In genomic region chr6:146484411-146484810, GRCh38 we compare ENCODE assay signal across 28 cellular contexts.
"Had no signal": no experiment of that assay in that cellular context is flagged by ENCODE, and none has a peak within 500 bp of the region (broad histone marks: within the 10 kb centered on the region; RNA-seq: fewer than 3 reads in every experiment).

No MANE protein-coding gene starts in this region.

- H3K4me3 ChIP-seq: colonic mucosa, coronary artery, dorsolateral prefrontal cortex, esophagus muscularis mucosa, esophagus squamous epithelium, gastrocnemius medialis, gastroesophageal sphincter, heart left ventricle, heart right ventricle had no signal

- ATAC-seq: effector memory CD8-positive, alpha-beta T cell; esophagus mucosa; foreskin keratinocyte; gastrocnemius medialis; gastroesophageal sphincter; heart left ventricle; heart right ventricle had no signal

- DNase-seq: colonic mucosa; cortex of kidney; dermis blood vessel endothelial cell; dorsolateral prefrontal cortex; effector CD4-positive, alpha-beta T cell; effector CD8-positive, alpha-beta T cell; effector memory CD4-positive, alpha-beta T cell; effector memory CD8-positive, alpha-beta T cell; endodermal cell; erythroblast; esophagus squamous epithelium; foreskin fibroblast; foreskin keratinocyte; foreskin melanocyte; gastrocnemius medialis; glutamatergic neuron; head of caudate nucleus; heart left ventricle; heart right ventricle had no signal

- H3K27ac ChIP-seq: colonic mucosa, coronary artery, dorsolateral prefrontal cortex, epithelial cell of prostate, esophagus muscularis mucosa, esophagus squamous epithelium, foreskin keratinocyte, gastrocnemius medialis, gastroesophageal sphincter, heart left ventricle, heart right ventricle had no signal

- H3K4me1 ChIP-seq: colonic mucosa, esophagus muscularis mucosa, esophagus squamous epithelium, foreskin keratinocyte, gastrocnemius medialis, gastroesophageal sphincter, heart left ventricle, heart right ventricle had no signal

- H3K27me3 ChIP-seq: colonic mucosa, esophagus muscularis mucosa, esophagus squamous epithelium, foreskin keratinocyte, gastrocnemius medialis, gastroesophageal sphincter, heart left ventricle, heart right ventricle had no signal

- FAIRE-seq: colon, endometrium, endothelial cell of umbilical vein, frontal cortex had no signal

- H3K9me3 ChIP-seq: colonic mucosa, esophagus squamous epithelium, gastrocnemius medialis had no signal

- H3K36me3 ChIP-seq: colonic mucosa, esophagus muscularis mucosa, esophagus squamous epithelium, gastrocnemius medialis, gastroesophageal sphincter, heart left ventricle, heart right ventricle had no signal
